ENCODE assay signal across 12 cellular contexts in the genomic region with DNA sequence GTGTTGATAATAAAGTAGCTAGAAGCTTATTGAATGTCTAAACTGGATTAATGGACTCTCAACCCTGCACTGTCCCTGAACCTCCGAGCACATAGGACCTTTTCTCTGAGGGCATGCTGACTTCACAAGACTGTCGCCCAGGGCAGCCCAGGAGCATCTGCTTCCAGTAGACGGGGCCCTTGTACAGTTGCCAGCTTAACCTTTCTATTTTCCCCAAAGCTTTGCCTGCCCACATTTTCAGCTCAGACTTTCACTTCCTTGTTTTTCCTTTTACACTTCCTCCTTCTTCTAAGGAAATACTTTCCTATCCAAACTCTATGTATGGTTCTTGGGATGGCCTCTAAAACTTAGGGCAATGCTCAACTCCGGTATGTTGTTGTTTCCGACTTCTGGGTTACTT. TPM values are rescaled to one million over a fixed set of nuclear protein-coding genes. Genes with fewer than 3 reads are reported as not detected.
DNase-seq lines count a peak whose midpoint lies in the region; ATAC-seq lines count a peak whose summit lies in the region.
"Had no signal": no experiment of that assay in that cellular context is flagged by ENCODE, and none has a peak within 500 bp of the region (broad histone marks: within the 10 kb centered on the region; RNA-seq: fewer than 3 reads in every experiment).

No MANE protein-coding gene starts in this region.

- H3K4me1 ChIP-seq in effector memory CD4-positive, alpha-beta T cell (ENCODE audit: control insufficient read depth, insufficient read depth, low read length, poor library complexity, severe bottlenecking), result peaks cover 9% of the 10 kb centered on the region

- no peak overlapping the region for H3K4me3 ChIP-seq in effector memory CD4-positive, alpha-beta T cell (ENCODE audit: insufficient read depth, low read depth, low read length, poor library complexity, severe bottlenecking)

- DNase-seq in DMS53 (lab: John Stamatoyannopoulos, UW) (peak; percentile 55), DMS53 treated with DMSO at 0.1 percent for 48 hours (lab: John Stamatoyannopoulos, UW; ENCODE audit: unreplicated experiment) (no peak), RPMI7951 (ENCODE audit: low read depth) (peak; percentile 5), hippocampal formation (lab: John Stamatoyannopoulos, UW) (peak; percentile 23 to 35), superior temporal gyrus (ENCODE audit: extremely low spot score) (peak; percentile 38), iPS-NIHi7 (ENCODE audit: extremely low spot score) (no peak)
- no peak for DNase-seq in effector memory CD4-positive, alpha-beta T cell
- DNase-seq: 8988T; activated naive CD4-positive, alpha-beta T cell treated with anti-CD3 and anti-CD28 coated beads, Interleukin-2, amount 50 U/mL, for 16 hours; NCI-H2107 had no signal

- H3K36me3 ChIP-seq in effector memory CD4-positive, alpha-beta T cell (ENCODE audit: control insufficient read depth, insufficient read depth, low read length), result no peaks in the 10 kb centered on the region

- H3K9me3 ChIP-seq in effector memory CD4-positive, alpha-beta T cell (ENCODE audit: control insufficient read depth, low read length), result no peaks in the 10 kb centered on the region

- H3K27ac ChIP-seq in effector memory CD4-positive, alpha-beta T cell (ENCODE audit: insufficient read depth, low read length, poor library complexity, severe bottlenecking), result no peak overlapping the region
- H3K27ac ChIP-seq: skin epidermis had no signal

- ATAC-seq in GM19463 (IDR thresholded peaks at IDR 0.05; ENCODE audit: unreplicated experiment), result no peak

- peaks cover 19% of the 10 kb centered on the region for H3K27me3 ChIP-seq in effector memory CD4-positive, alpha-beta T cell (replicated peaks; ENCODE audit: control insufficient read depth, insufficient read depth, low read length, poor library complexity, severe bottlenecking)

RNA-seq across cellular contexts. Expression of gene VWA3B, which starts 1.3 kb away (rescaled TPM):
- 0.29 TPM in 1 of 2 replicates, not detected in the other for total RNA-seq in RPMI7951 (2014; rRNA removed; shearing (Covaris generic))

Comparison
In these comparisons a context has a peak if more than half of its experiments do, and no peak if none do; other contexts are left out.
1. DNase-seq: peak in DMS53 (single experiment), RPMI7951 (single experiment), hippocampal formation (2 of 2) and superior temporal gyrus (single experiment); none in DMS53 treated with DMSO at 0.1 percent for 48 hours (single experiment), effector memory CD4-positive, alpha-beta T cell (0 of 3) and iPS-NIHi7 (single experiment).